8 cellular contexts compared by ENCODE assay signal in the genomic region with DNA sequence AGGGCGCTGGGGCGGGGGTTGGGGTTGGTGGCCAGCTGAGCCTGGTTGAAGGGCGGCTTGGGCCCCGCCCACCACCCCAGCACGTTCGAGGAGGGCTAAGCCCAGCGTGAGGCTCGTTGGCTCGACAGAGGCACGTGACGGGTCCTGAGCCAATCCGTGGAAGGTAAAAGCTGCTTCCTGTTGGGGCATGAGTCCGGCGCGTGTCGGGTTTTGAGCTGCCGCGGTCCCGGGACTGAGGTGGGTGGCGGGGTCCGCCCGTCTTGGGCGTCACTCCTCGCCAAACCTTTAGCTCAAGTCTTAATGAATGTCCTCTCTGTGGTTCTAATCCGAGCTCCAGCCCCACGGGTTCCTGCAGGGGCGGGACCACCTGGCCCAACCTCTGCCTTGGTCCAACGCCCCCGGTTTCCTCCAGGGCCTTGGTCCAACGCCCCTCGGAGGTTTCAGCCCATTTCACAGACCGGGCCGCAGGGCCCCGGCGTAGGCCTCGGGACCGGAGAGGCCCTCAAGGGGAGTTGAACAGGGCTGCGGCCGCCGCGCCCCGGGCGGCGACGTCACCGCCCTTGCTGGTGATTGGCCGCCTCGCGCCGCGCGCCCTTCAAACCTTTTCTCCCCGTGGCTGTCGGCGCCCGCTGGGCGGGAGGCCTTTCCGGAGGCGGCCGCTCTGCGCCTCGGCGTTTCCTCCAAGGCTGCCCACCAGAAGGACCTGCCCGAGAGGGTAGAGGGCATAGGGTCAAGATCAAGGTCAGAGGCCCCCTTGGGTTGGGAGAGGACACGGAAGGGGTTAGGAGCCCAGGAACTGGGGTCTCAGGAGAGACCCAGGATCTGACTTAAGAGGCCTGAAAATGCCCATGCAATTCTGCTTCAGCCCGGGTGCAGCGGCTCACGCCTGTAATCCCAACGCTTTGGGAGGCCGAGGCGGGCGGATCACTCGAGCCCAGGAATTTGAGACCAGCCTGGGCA. TPM values are rescaled to one million over a fixed set of nuclear protein-coding genes. Genes with fewer than 3 reads are reported as not detected.
A peak's percentile ranks its signal among the peaks of the same experiment; 100 is the strongest.
DNase-seq lines count a peak whose midpoint lies in the region; ATAC-seq and TF ChIP-seq lines count a peak whose summit lies in the region.

A gene with protein sequence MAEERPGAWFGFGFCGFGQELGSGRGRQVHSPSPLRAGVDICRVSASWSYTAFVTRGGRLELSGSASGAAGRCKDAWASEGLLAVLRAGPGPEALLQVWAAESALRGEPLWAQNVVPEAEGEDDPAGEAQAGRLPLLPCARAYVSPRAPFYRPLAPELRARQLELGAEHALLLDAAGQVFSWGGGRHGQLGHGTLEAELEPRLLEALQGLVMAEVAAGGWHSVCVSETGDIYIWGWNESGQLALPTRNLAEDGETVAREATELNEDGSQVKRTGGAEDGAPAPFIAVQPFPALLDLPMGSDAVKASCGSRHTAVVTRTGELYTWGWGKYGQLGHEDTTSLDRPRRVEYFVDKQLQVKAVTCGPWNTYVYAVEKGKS (plus strand): TSS at position 173 of the 960 bp plus-strand sequence. CDS start 1,851 bp downstream, outside the sequence.

- intact Hi-C loops in left ventricle myocardium inferior (cut with micrococcal nuclease) = no loop called here

- H3K36me3 ChIP-seq in GM06990 (ENCODE audit: control insufficient read depth, insufficient read depth, low read length) (peaks cover 28% of the 10 kb centered on the region), left ventricle myocardium inferior (peaks cover 41% of the 10 kb centered on the region)

- H3K9me3 Mint-ChIP-seq in progenitor cell of endocrine pancreas (ENCODE audit: low read depth) = no peaks in the 10 kb centered on the region

- peaks cover 55% of the 10 kb centered on the region for H3K4me1 ChIP-seq in left ventricle myocardium inferior

- H3K4me3 Mint-ChIP-seq in progenitor cell of endocrine pancreas (ENCODE audit: low read depth) = peak within 1 kb of the TSS; percentile 86

- no peaks in the 10 kb centered on the region for H3K9me3 ChIP-seq in left ventricle myocardium inferior (replicated peaks)

- H3K4me3 ChIP-seq in GM06990 (replicated peaks; ENCODE audit: low read depth, low read length) = peak within 1 kb of the TSS; percentile 75
- peak within 1 kb of the TSS; percentile 91 for H3K4me3 ChIP-seq in left ventricle myocardium inferior

- H3K27ac Mint-ChIP-seq in progenitor cell of endocrine pancreas = peak within 1 kb of the TSS; percentile 95

- peak; percentile 88 for ATAC-seq in HG02588 (IDR thresholded peaks at IDR 0.05; ENCODE audit: unreplicated experiment)

- peaks cover 9% of the 10 kb centered on the region for H3K36me3 Mint-ChIP-seq in progenitor cell of endocrine pancreas (ENCODE audit: insufficient read depth)

- H3K27me3 ChIP-seq in GM06990 (replicated peaks; ENCODE audit: control insufficient read depth, insufficient read depth, low read length) = no peaks in the 10 kb centered on the region
- no peaks in the 10 kb centered on the region for H3K27me3 ChIP-seq in left ventricle myocardium inferior (ENCODE audit: low read depth)

- peak within 1 kb of the TSS; percentile 94 for H3K27ac ChIP-seq in left ventricle myocardium inferior (replicated peaks)

- DNase-seq in GM06990 (ENCODE audit: extremely low read depth, insufficient read length) (peak; percentile 94), NCI-H1092 (lab: John Stamatoyannopoulos, UW) (peak; percentile 80), T-helper 1 cell (peak; percentile 73 to 95 (median 83)), amygdala (lab: John Stamatoyannopoulos, UW) (peak; percentile 23 to 96 (median 88)), left ventricle myocardium inferior (peak; percentile 96), progenitor cell of endocrine pancreas (ENCODE audit: low spot score, unreplicated experiment) (peak; percentile 80), ureter (ENCODE audit: low spot score) (peak; percentile 96)

- no peak for TF ChIP-seq CTCF in GM06990 (IDR thresholded peaks at IDR 0.05; ENCODE audit: insufficient read depth, low read length, poor library complexity, severe bottlenecking)
- TF ChIP-seq CTCF in left ventricle myocardium inferior (IDR thresholded peaks at IDR 0.05; ENCODE audit: borderline replicate concordance) = no peak
- TF ChIP-seq CTCF in progenitor cell of endocrine pancreas (IDR thresholded peaks at IDR 0.05; ENCODE audit: unreplicated experiment) = no peak

- peaks cover 9% of the 10 kb centered on the region for H3K4me1 Mint-ChIP-seq in progenitor cell of endocrine pancreas (ENCODE audit: low read depth)

- H3K27me3 Mint-ChIP-seq in progenitor cell of endocrine pancreas = no peaks in the 10 kb centered on the region

RNA-seq across cellular contexts. Expression of the gene that starts here (rescaled TPM):
- 10.9 TPM for total RNA-seq in left ventricle myocardium inferior
- 20.6 and 23.0 TPM in 2 replicates for total RNA-seq in progenitor cell of endocrine pancreas
- total RNA-seq in ureter = 13.2 TPM

Comparison
In these comparisons a context has a peak if more than half of its experiments do, and no peak if none do; other contexts are left out.
1. Peak in every context shown above with its lines: DNase-seq, ATAC-seq, H3K4me3 ChIP-seq and H3K27ac ChIP-seq.